ENCODE assay signal across 17 cellular contexts in genomic region chr16:70481929-70482536, GRCh38. TPM values are rescaled to one million over a fixed set of nuclear protein-coding genes. Genes with fewer than 3 reads are reported as not detected.
DNase-seq lines count a peak whose midpoint lies in the region; ATAC-seq and TF ChIP-seq lines count a peak whose summit lies in the region.
"Had no signal": no experiment of that assay in that cellular context is flagged by ENCODE, and none has a peak within 500 bp of the region (broad histone marks: within the 10 kb centered on the region; RNA-seq: fewer than 3 reads in every experiment).

No MANE protein-coding gene starts in this region.

- no TSS peak for BruUV-seq in Panc1 (replicated peaks; lab: Mats Ljungman, UMichigan)

- H3K27me3 Mint-ChIP-seq in endothelial cell (ENCODE audit: unreplicated experiment) = peaks cover 11% of the 10 kb centered on the region
- H3K27me3 Mint-ChIP-seq: activated CD4-positive, alpha-beta T cell treated with anti-CD3 and anti-CD28 coated beads for 36 hours; IgD-negative memory B cell had no signal

- no peak overlapping the region for H2BK5ac ChIP-seq in trophoblast cell (ENCODE audit: low read depth, low read length, poor library complexity)

- H3K9me3 ChIP-seq in Panc1 (ENCODE audit: control insufficient read depth, insufficient read depth, low read depth, low read length) (no peaks in the 10 kb centered on the region), trophoblast cell (ENCODE audit: insufficient read depth, low read depth, low read length) (peaks cover 1% of the 10 kb centered on the region), lower lobe of right lung (no peaks in the 10 kb centered on the region)
- H3K9me3 ChIP-seq: HAP-1, left lung, ovary had no signal

- H2BK12ac ChIP-seq in trophoblast cell (ENCODE audit: low read length) = no peak overlapping the region

- H3K23ac ChIP-seq in trophoblast cell (ENCODE audit: low read length) = no peak overlapping the region

- H3K79me1 ChIP-seq in trophoblast cell (ENCODE audit: low read length) = no peaks in the 10 kb centered on the region

- H4K12ac ChIP-seq in trophoblast cell (ENCODE audit: low read depth, low read length) = no peak overlapping the region

- TF ChIP-seq CTCF in Panc1 (IDR thresholded peaks at IDR 0.05) = no peak
- no peak for TF ChIP-seq CTCF in endothelial cell (IDR thresholded peaks at IDR 0.05; ENCODE audit: unreplicated experiment)
- no peak for TF ChIP-seq CTCF in lower lobe of right lung (IDR thresholded peaks at IDR 0.05)

- no peak overlapping the region for H3K18ac ChIP-seq in trophoblast cell (ENCODE audit: low read length)

- DNase-seq in COLO829 (ENCODE audit: low spot score) = peak; percentile 92
- DNase-seq in Panc1 (ENCODE audit: low read depth, low spot score) = no peak
- DNase-seq in endothelial cell (ENCODE audit: low spot score) = no peak
- peak; percentile 86 to 95 for DNase-seq in trophoblast cell
- no peak for DNase-seq in lower lobe of right lung
- no peak for DNase-seq in hippocampal formation (lab: John Stamatoyannopoulos, UW)
- DNase-seq: activated CD4-positive, alpha-beta T cell treated with anti-CD3 and anti-CD28 coated beads for 36 hours; DMS 273 treated with DMSO at 0.1 percent for 48 hours; ovary; stimulated activated CD4-positive, alpha-beta T cell treated with anti-CD3 and anti-CD28 coated beads, Interleukin-1b, Interleukin-23, amount 100 ng/mL, for 48 hours; stimulated activated naive CD4-positive, alpha-beta T cell; SW 1271 had no signal

- H2BK120ac ChIP-seq in trophoblast cell (ENCODE audit: insufficient read depth, low read length, poor library complexity) = no peak overlapping the region

- H4K91ac ChIP-seq in trophoblast cell (ENCODE audit: low read depth, low read length) = no peak overlapping the region

- intact Hi-C loops in Panc1 (cut with micrococcal nuclease; ENCODE audit: unreplicated experiment) = no loop called here
- intact Hi-C loops in lower lobe of right lung (cut with DNase I) = no loop called here

- no peak overlapping the region for H3K27ac Mint-ChIP-seq in endothelial cell (ENCODE audit: unreplicated experiment)
- H3K27ac Mint-ChIP-seq: activated CD4-positive, alpha-beta T cell treated with anti-CD3 and anti-CD28 coated beads for 36 hours had no signal

- H3K4me1 ChIP-seq in Panc1 (ENCODE audit: control insufficient read depth, insufficient read depth, low read length) (peaks cover 3% of the 10 kb centered on the region), trophoblast cell (ENCODE audit: control insufficient read depth in 1 of 2, insufficient read depth in 2 of 2, low read length in 2 of 2) (peaks cover 0 to 3% of the 10 kb centered on the region in 2 experiments), lower lobe of right lung (peaks cover 17% of the 10 kb centered on the region)
- H3K4me1 ChIP-seq: HAP-1 had no signal

- H3K4ac ChIP-seq in trophoblast cell (ENCODE audit: low read depth, low read length) = no peak overlapping the region

- H3K27me3 ChIP-seq in Panc1 (ENCODE audit: control insufficient read depth, insufficient read depth, low read length) = no peaks in the 10 kb centered on the region
- no peaks in the 10 kb centered on the region for H3K27me3 ChIP-seq in trophoblast cell (ENCODE audit: insufficient read depth, low read length)
- no peaks in the 10 kb centered on the region for H3K27me3 ChIP-seq in lower lobe of right lung (ENCODE audit: low read depth)
- H3K27me3 ChIP-seq: left lung, ovary had no signal

- no CpG with 5 or more reads among the region's 7 CpGs for WGBS in trophoblast cell (ENCODE audit: extremely low coverage, insufficient coverage, insufficient read length)

- H3K14ac ChIP-seq in trophoblast cell (ENCODE audit: low read length) = no peak overlapping the region

- no peak overlapping the region for H3K27ac ChIP-seq in Panc1 (ENCODE audit: low read length)
- no peak overlapping the region for H3K27ac ChIP-seq in trophoblast cell (ENCODE audit: low read depth, low read length)
- no peak overlapping the region for H3K27ac ChIP-seq in lower lobe of right lung
- H3K27ac ChIP-seq: left lung, ovary had no signal

- CTCF ChIA-PET in Panc1 (lab: Charles Lee) = no interaction called here

- H3K36me3 Mint-ChIP-seq in endothelial cell (ENCODE audit: low read depth, unreplicated experiment) = peaks cover 19% of the 10 kb centered on the region

- no peak overlapping the region for H3K9ac ChIP-seq in trophoblast cell (ENCODE audit: low read length)

- no peaks in the 10 kb centered on the region for H3K9me3 Mint-ChIP-seq in endothelial cell (ENCODE audit: unreplicated experiment)
- H3K9me3 Mint-ChIP-seq: IgD-negative memory B cell had no signal

- POLR2A ChIA-PET in Panc1 (lab: Charles Lee) = no interaction called here

- no peaks in the 10 kb centered on the region for H3K4me1 Mint-ChIP-seq in endothelial cell (ENCODE audit: unreplicated experiment)
- H3K4me1 Mint-ChIP-seq: IgD-negative memory B cell had no signal

- no peak overlapping the region for H3K4me2 ChIP-seq in trophoblast cell (ENCODE audit: low read length)

- H3K4me3 Mint-ChIP-seq in endothelial cell (ENCODE audit: unreplicated experiment) = peak overlapping the region; percentile 44
- H3K4me3 Mint-ChIP-seq: activated CD4-positive, alpha-beta T cell treated with anti-CD3 and anti-CD28 coated beads for 36 hours had no signal

- ATAC-seq in Panc1 (peak; percentile 20; the same call in 1 of the 2 replicates), HG03342 (IDR thresholded peaks at IDR 0.05; ENCODE audit: unreplicated experiment) (no peak), lower lobe of right lung (no peak), HG03108 (IDR thresholded peaks at IDR 0.05; ENCODE audit: unreplicated experiment) (no peak)
- ATAC-seq: activated CD4-positive, alpha-beta T cell treated with anti-CD3 and anti-CD28 coated beads for 36 hours; left lung had no signal

- H3K4me3 ChIP-seq in Panc1 (ENCODE audit: low read depth in 2 of 2, low read length in 2 of 2) (no peak overlapping the region), trophoblast cell (ENCODE audit: low read depth, low read length) (no peak overlapping the region), lower lobe of right lung (no peak overlapping the region)
- H3K4me3 ChIP-seq: HAP-1, left lung, ovary had no signal

- H4K8ac ChIP-seq in trophoblast cell (ENCODE audit: low read depth, low read length) = no peak overlapping the region

- no peak overlapping the region for H2AFZ ChIP-seq in trophoblast cell (ENCODE audit: insufficient read depth, low read length, poor library complexity)

- H3K36me3 ChIP-seq in Panc1 (ENCODE audit: control insufficient read depth, insufficient read depth, low read length) (no peaks in the 10 kb centered on the region), trophoblast cell (ENCODE audit: control insufficient read depth in 1 of 2, insufficient read depth in 2 of 2, low read length in 2 of 2) (peaks cover 46 to 54% of the 10 kb centered on the region in 2 experiments), lower lobe of right lung (peaks cover 87% of the 10 kb centered on the region)
- H3K36me3 ChIP-seq: ovary had no signal

- no peaks in the 10 kb centered on the region for H3K79me2 ChIP-seq in trophoblast cell (ENCODE audit: control insufficient read depth, insufficient read depth, low read length, poor library complexity)

- H2AK5ac ChIP-seq in trophoblast cell (ENCODE audit: low read length) = no peak overlapping the region

- in situ Hi-C loops in Panc1 (cut with HindIII; ENCODE audit: low pct_unique_long_range_greater_than_20kb, low sequenced_read_pairs) = no loop called here

RNA-seq across cellular contexts. Expression of gene FCSK, which starts 27.6 kb away (rescaled TPM):
- total RNA-seq in Panc1 (2021; ENCODE audit: unreplicated experiment) (16.9 TPM), endothelial cell (ENCODE audit: unreplicated experiment) (14.7 TPM), lower lobe of right lung (23.8 TPM)
- 17.4 TPM for polyA plus RNA-seq in Panc1 (2012; ENCODE audit: insufficient read length)
- 2.9 and 3.5 TPM in 2 replicates for polyA plus RNA-seq in trophoblast cell (2013)

RNA-seq across cellular contexts. Expression of gene COG4, which starts 41.3 kb away (rescaled TPM):
- total RNA-seq in Panc1 (2021; ENCODE audit: unreplicated experiment) (45.4 TPM), endothelial cell (ENCODE audit: unreplicated experiment) (64.1 TPM), lower lobe of right lung (62.0 TPM)
- 36.2 TPM for polyA plus RNA-seq in Panc1 (2012; ENCODE audit: insufficient read length)
- polyA plus RNA-seq in trophoblast cell (2013) = 29.4 and 29.5 TPM in 2 replicates

RNA-seq across cellular contexts. Expression of gene SF3B3, which starts 41.6 kb away (rescaled TPM):
- total RNA-seq in Panc1 (2021; ENCODE audit: unreplicated experiment) = 253 TPM
- 155 TPM for polyA plus RNA-seq in Panc1 (2012; ENCODE audit: insufficient read length)
- total RNA-seq in endothelial cell (ENCODE audit: unreplicated experiment) = 228 TPM
- polyA plus RNA-seq in trophoblast cell (2013) = 99.0 and 104 TPM in 2 replicates
- 176 TPM for total RNA-seq in lower lobe of right lung

RNA-seq across cellular contexts. Expression of gene ST3GAL2, which starts 43.1 kb away (rescaled TPM):
- total RNA-seq in Panc1 (2021; ENCODE audit: unreplicated experiment) = 84.2 TPM
- 64.2 TPM for polyA plus RNA-seq in Panc1 (2012; ENCODE audit: insufficient read length)
- 87.0 TPM for total RNA-seq in endothelial cell (ENCODE audit: unreplicated experiment)
- 28.0 and 29.6 TPM in 2 replicates for polyA plus RNA-seq in trophoblast cell (2013)
- total RNA-seq in lower lobe of right lung = 31.8 TPM

Comparison
In these comparisons a context has a peak if more than half of its experiments do, and no peak if none do; other contexts are left out.
1. DNase-seq: peak in COLO829 (single experiment) and trophoblast cell (2 of 2); none in Panc1 (single experiment), endothelial cell (single experiment), lower lobe of right lung (single experiment) and hippocampal formation (0 of 2).